8 cellular contexts compared by ENCODE assay signal in genomic region chr15:63600646-63601025, GRCh38.
DNase-seq lines count a peak whose midpoint lies in the region; TF ChIP-seq lines count a peak whose summit lies in the region.

No MANE protein-coding gene starts in this region.

- H3K4me3 ChIP-seq in neutrophil (ENCODE audit: low read depth in 1 of 2, low read length in 1 of 2) = peak overlapping the region; percentile 51 to 67
- peak overlapping the region; percentile 67 to 94 (median 91) for H3K4me3 ChIP-seq in subcutaneous abdominal adipose tissue (ENCODE audit: low read depth in 1 of 5, low read length in 5 of 5)

- DNase-seq in GOT3 (lab: John Stamatoyannopoulos, UW) = peak; percentile 71
- DNase-seq in Kasumi-1 (lab: John Stamatoyannopoulos, UW) = peak; percentile 77 to 88
- peak; percentile 67 for DNase-seq in SHP77 treated with DMSO at 0.1 percent for 48 hours (lab: John Stamatoyannopoulos, UW)
- peak; percentile 85 for DNase-seq in activated gamma-delta T cell treated with Interleukin-2 at 50 U/mL for 16 hours
- peak; percentile 80 for DNase-seq in foreskin melanocyte

- H3K9ac ChIP-seq in ES-I3 (ENCODE audit: low read depth, low read length) (peak overlapping the region; percentile 99), subcutaneous abdominal adipose tissue (ENCODE audit: low read length in 5 of 5) (peak overlapping the region in 3 of 5 donors; percentile 33 to 79 (median 68))

- H3K36me3 ChIP-seq in ES-I3 (ENCODE audit: insufficient read depth, low read length) (no peaks in the 10 kb centered on the region), neutrophil (peaks cover 4% of the 10 kb centered on the region), subcutaneous abdominal adipose tissue (ENCODE audit: control insufficient read depth in 5 of 5, insufficient read depth in 5 of 5, low read length in 5 of 5) (no peaks in the 10 kb centered on the region)

- TF ChIP-seq CTCF in neutrophil (IDR thresholded peaks at IDR 0.05) = no peak

- H3K27ac ChIP-seq in neutrophil (peak overlapping the region; percentile 36), subcutaneous abdominal adipose tissue (ENCODE audit: low read depth, low read length) (peak overlapping the region; percentile 79)

- H3K9me3 ChIP-seq in ES-I3 (ENCODE audit: control insufficient read depth, insufficient read depth, low read length) (no peaks in the 10 kb centered on the region), neutrophil (no peaks in the 10 kb centered on the region), subcutaneous abdominal adipose tissue (ENCODE audit: control insufficient read depth in 5 of 5, low read length in 5 of 5) (no peaks in the 10 kb centered on the region)

- peaks cover 11% of the 10 kb centered on the region for H3K27me3 ChIP-seq in neutrophil
- no peaks in the 10 kb centered on the region for H3K27me3 ChIP-seq in subcutaneous abdominal adipose tissue (ENCODE audit: control insufficient read depth in 5 of 5, insufficient read depth in 4 of 5, low read length in 5 of 5)

- H3K4me1 ChIP-seq in ES-I3 (ENCODE audit: insufficient read depth, low read length) (no peaks in the 10 kb centered on the region), neutrophil (ENCODE audit: control insufficient read depth in 1 of 2, insufficient read depth in 1 of 2, low read depth in 1 of 2, low read length in 1 of 2) (peaks cover 28% of the 10 kb centered on the region in 2 experiments), subcutaneous abdominal adipose tissue (ENCODE audit: control insufficient read depth in 5 of 5, insufficient read depth in 5 of 5, low read length in 5 of 5) (peaks cover 9 to 64% (median 59%) of the 10 kb centered on the region in 5 donors)

Comparison
In these comparisons a context has a peak if more than half of its experiments do, and no peak if none do; other contexts are left out.
1. Peak in every context shown above with its lines: DNase-seq, H3K4me3 ChIP-seq and H3K27ac ChIP-seq.